1 cellular context compared by ENCODE assay signal in genomic region chr7:39414669-39415035, GRCh38.
TF ChIP-seq lines count a peak whose summit lies in the region.

No MANE protein-coding gene starts in this region.

TF ChIP-seq in HepG2, 621 proteins besides CTCF, POLR2A, EP300 and RAD21 (continued from another document):
- TF ChIP-seq POGK (CRISPR knock-in tag; conservative IDR thresholded peaks at IDR 0.05): no peak
